ENCODE assay signal across 8 cellular contexts in the genomic region with DNA sequence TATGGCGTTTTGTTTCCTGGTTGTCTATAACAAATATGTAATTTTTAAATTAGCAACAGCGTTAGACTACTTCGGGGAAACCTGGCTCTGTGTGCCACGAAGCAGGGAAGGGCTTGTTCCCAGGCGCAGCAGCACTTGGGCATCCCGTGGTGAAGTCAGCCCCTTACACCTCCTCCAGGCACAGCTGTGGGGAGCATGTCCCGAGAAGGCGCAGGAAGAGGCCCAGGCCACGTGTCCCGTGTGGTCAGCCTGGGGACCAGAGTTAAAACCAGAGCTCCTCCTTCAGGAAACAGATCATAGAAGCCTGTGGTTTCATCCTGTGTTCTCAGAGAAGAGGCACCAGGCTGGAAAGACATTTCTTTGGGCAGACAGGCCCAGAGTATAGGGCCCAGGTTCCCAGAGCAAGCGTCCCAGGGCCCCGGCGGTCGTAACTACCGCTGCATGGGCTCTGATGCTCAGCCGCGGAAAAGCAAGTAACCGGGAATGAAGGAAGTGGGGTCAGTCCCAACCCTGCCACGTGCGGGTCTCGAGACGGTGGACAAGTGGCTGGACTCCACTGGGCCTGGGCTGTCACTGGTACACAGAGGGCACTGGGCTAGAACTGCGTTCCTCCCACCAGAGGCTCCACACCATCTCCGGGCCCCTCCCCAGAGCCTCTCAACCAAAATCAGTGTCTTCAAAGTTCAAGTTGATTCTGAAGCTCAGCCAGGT. TPM values are rescaled to one million over a fixed set of nuclear protein-coding genes. Genes with fewer than 3 reads are reported as not detected.
A peak's percentile ranks its signal among the peaks of the same experiment; 100 is the strongest.
DNase-seq lines count a peak whose midpoint lies in the region; ATAC-seq, FAIRE-seq and TF ChIP-seq lines count a peak whose summit lies in the region.

No MANE protein-coding gene starts in this region.

- ATAC-seq in A549 (peak; percentile 62 to 71), GM19043 (IDR thresholded peaks at IDR 0.05; ENCODE audit: low read depth, unreplicated experiment) (peak; percentile 54), GM12878 (peak; percentile 67), HG03139 (IDR thresholded peaks at IDR 0.05; ENCODE audit: unreplicated experiment) (no peak), HG02852 (IDR thresholded peaks at IDR 0.05; ENCODE audit: unreplicated experiment) (no peak)

- H3K4me3 Mint-ChIP-seq in type B pancreatic cell: no peak overlapping the region

- H3K4me1 Mint-ChIP-seq in type B pancreatic cell (ENCODE audit: unreplicated experiment): peaks cover 7% of the 10 kb centered on the region

- TF ChIP-seq RAD21 in A549 (conservative IDR thresholded peaks at IDR 0.05 in 1 of 2, IDR thresholded peaks at IDR 0.05 in 1 of 2) (0 out of 5 replicates have a peak, but pooled peaks of 1 of the 2 experiments have one; percentile 13), GM12878 (IDR thresholded peaks at IDR 0.05; ENCODE audit: insufficient read depth, low read depth, low read length) (0 out of 2 replicates have a peak, but pooled peaks have one; percentile 24)

- intact Hi-C loops in GM12878 (cut with micrococcal nuclease; ENCODE audit: unreplicated experiment): no loop called here

- FAIRE-seq in A549 (lab: Jason Lieb, UNC) (no peak), GM12878 (lab: Jason Lieb, UNC) (peak; percentile 56)

- RAD21 ChIA-PET in GM12878 (lab: Charles Lee; ENCODE audit: unreplicated experiment): interaction anchor here (0.7 to 3.5 kb wide), 6 partner anchors 10 to 743 kb away, joined by 3 to 20 read pairs (median 4); no protein-coding TSS in a partner anchor

- in situ Hi-C loops in GM12878 (cut with MboI): loop anchor here (5.0 kb wide), 1 partner anchor 98 kb away; no protein-coding TSS in a partner anchor

- BruUV-seq in GM12878 (replicated peaks; lab: Mats Ljungman, UMichigan): no TSS peak

- no peak overlapping the region; the same call in 1 of the 2 replicates for H2AFZ ChIP-seq in GM12878 (ENCODE audit: control insufficient read depth, low read depth, low read length)

- no peaks in the 10 kb centered on the region for H3K79me2 ChIP-seq in GM12878 (ENCODE audit: control insufficient read depth, insufficient read depth, low read length)

- no peaks in the 10 kb centered on the region for H3K27me3 ChIP-seq in GM12878 (replicated peaks in 1 of 2; ENCODE audit: control insufficient read depth in 2 of 2, insufficient read depth in 2 of 2, low read length in 1 of 2)

- H3K27ac ChIP-seq in A549: peak overlapping the region; percentile 52 to 82
- H3K27ac ChIP-seq in GM12878 (ENCODE audit: control insufficient read depth, insufficient read depth): peak overlapping the region; percentile 67

- H3K27ac Mint-ChIP-seq in type B pancreatic cell: peak overlapping the region; percentile 87

- no peaks in the 10 kb centered on the region for H4K20me1 ChIP-seq in GM12878 (ENCODE audit: control insufficient read depth, insufficient read depth)

- TF ChIP-seq CTCF in A549 (IDR thresholded peaks at IDR 0.05) (no peak), GM12878 (IDR thresholded peaks at IDR 0.05 in 2 of 3, conservative IDR thresholded peaks at IDR 0.05 in 1 of 3; ENCODE audit: control insufficient read depth in 2 of 3, extremely low read depth in 1 of 3, insufficient read depth in 1 of 3, low read depth in 3 of 3, low read length in 3 of 3) (peak in 2 of 3 experiments; percentile 12 to 54; a peak in 2 of 6 replicates), type B pancreatic cell (conservative IDR thresholded peaks at IDR 0.05) (no peak)

- H3K4me1 ChIP-seq in A549 (peaks cover 15% of the 10 kb centered on the region), GM12878 (ENCODE audit: control insufficient read depth, insufficient read depth, low read length) (peaks cover 33% of the 10 kb centered on the region)

- POLR2A ChIA-PET in A549 (lab: Yijun Ruan, JAX) (interaction anchor here (0.7 to 1.6 kb wide), 3 partner anchors 12 to 61 kb away, joined by 3 to 7 read pairs (median 3); no protein-coding TSS in a partner anchor), GM12878 (lab: Charles Lee) (interaction anchor here (0.5 to 1.7 kb wide), 7 partner anchors 10 to 211 kb away, joined by 3 to 12 read pairs (median 4); no protein-coding TSS in a partner anchor)

- H3K27me3 Mint-ChIP-seq in type B pancreatic cell: no peaks in the 10 kb centered on the region

- 54% methylated on average over 19 of the region's 24 CpGs for WGBS in A549 (ENCODE audit: missing lambda C conversion rate)
- 44% methylated on average over 24 of the region's 24 CpGs for WGBS in GM12878 (ENCODE audit: insufficient coverage, insufficient replicate concordance, low lambda C conversion rate, missing lambda C conversion rate)

- SMC1A ChIA-PET in GM12878 (lab: Charles Lee; ENCODE audit: uncharacterized antibody, unreplicated experiment): interaction anchor here (0.8 to 3.5 kb wide), 12 partner anchors 9 to 98 kb away, joined by 3 to 27 read pairs (median 5); no protein-coding TSS in a partner anchor

- TF ChIP-seq EP300 in A549 (IDR thresholded peaks at IDR 0.05) (no peak), GM12878 (IDR thresholded peaks at IDR 0.05; ENCODE audit: borderline replicate concordance in 1 of 2, control insufficient read depth in 1 of 2, low read depth in 2 of 2, low read length in 2 of 2) (0 out of 4 replicates have a peak, but pooled peaks of 1 of the 2 experiments have one; percentile 13)

- H3K9me3 ChIP-seq in A549 (no peaks in the 10 kb centered on the region), GM12878 (replicated peaks; ENCODE audit: control insufficient read depth, insufficient read depth, low read length) (no peaks in the 10 kb centered on the region; the same call in 2 of the 3 replicates)

- peak overlapping the region; percentile 56 for H3K9ac ChIP-seq in GM12878 (ENCODE audit: control insufficient read depth, insufficient read depth, low read length)

- no peak overlapping the region for H3K4me3 ChIP-seq in A549
- H3K4me3 ChIP-seq in GM12878: peak overlapping the region; percentile 50; the same call in 1 of the 2 replicates

- CTCF ChIA-PET in A549 (lab: Yijun Ruan, JAX): interaction anchor here (0.6 to 2.8 kb wide), 15 partner anchors 11 to 1348 kb away, joined by 3 to 32 read pairs (median 3); no protein-coding TSS in a partner anchor
- CTCF ChIA-PET in GM12878 (lab: Yijun Ruan, JAX): interaction anchor here (0.9 to 2.7 kb wide), 9 partner anchors 12 to 99 kb away, joined by 3 to 21 read pairs (median 4); no protein-coding TSS in a partner anchor

- no peaks in the 10 kb centered on the region for H3K9me3 Mint-ChIP-seq in type B pancreatic cell

- peaks cover 3 to 13% of the 10 kb centered on the region in 2 experiments; a peak in 3 of 4 replicates for H3K36me3 ChIP-seq in GM12878 (ENCODE audit: control insufficient read depth in 2 of 2, insufficient read depth in 2 of 2, low read length in 1 of 2)

- no peak for TF ChIP-seq POLR2A in A549 (IDR thresholded peaks at IDR 0.05; ENCODE audit: low read length)
- TF ChIP-seq POLR2A in GM12878 (IDR thresholded peaks at IDR 0.05; ENCODE audit: low read depth, low read length): peak; percentile 44; the same call in 1 of the 2 replicates

- DNase-seq in A549 (ENCODE audit: low read depth in 1 of 2, low spot score in 1 of 2) (peak; percentile 66 to 71), MV-4-11 (lab: John Stamatoyannopoulos, UW) (peak; percentile 93), GM12878 (ENCODE audit: low read depth, low spot score) (peak; percentile 48), left kidney (ENCODE audit: low read depth, low spot score) (peak; percentile 29), type B pancreatic cell (ENCODE audit: extremely low spot score, unreplicated experiment) (no peak)

- H3K4me2 ChIP-seq in A549 (peak overlapping the region; percentile 45), GM12878 (ENCODE audit: control insufficient read depth, insufficient read depth) (peak overlapping the region; percentile 87)

- H3K36me3 Mint-ChIP-seq in type B pancreatic cell: peaks cover 3% of the 10 kb centered on the region

RNA-seq across cellular contexts. Expression of a gene that starts 7.1 kb away (rescaled TPM):
- 32.9 and 38.3 TPM in 2 replicates for polyA plus RNA-seq in A549 (2011; rRNA removed)
- 119 and 138 TPM in 2 replicates for polyA plus RNA-seq in A549 (2012; cell fraction: cytosol; rRNA removed)
- 78.7 TPM in 2 replicates for polyA plus RNA-seq in A549 (2012; cell fraction: nucleus; rRNA removed)
- polyA plus RNA-seq in A549 (2017; fragmentation: RNase III; extraction: RNeasy Plus Mini Kit Qiagen cat#74134 plus additional on column Dnase treatment): 92.3 to 95.4 TPM (median 92.9 TPM) in 3 replicates
- polyA minus RNA-seq in A549 (2011; rRNA and poly(A)+ RNA removed): 22.9 and 34.6 TPM in 2 replicates
- 4.4 and 5.3 TPM in 2 replicates for total RNA-seq in GM12878 (2013; cell fraction: nucleolus; rRNA removed)
- 71.4 and 81.6 TPM in 2 replicates for total RNA-seq in GM12878 (2014; rRNA removed)
- total RNA-seq in GM12878 (2014; rRNA removed; fragmentation: Illumina TruSeq; extraction: Trizol): 56.4 and 58.1 TPM in 2 replicates
- 62.1 TPM in 2 replicates for total RNA-seq in GM12878 (2021)
- 44.4 TPM for polyA plus RNA-seq in GM12878 (2011; ENCODE audit: low read depth)
- 24.1 and 40.2 TPM in 2 replicates for polyA plus RNA-seq in GM12878 (2011; rRNA removed)
- polyA plus RNA-seq in GM12878 (2011; cell fraction: cytosol; rRNA removed): 61.4 and 74.1 TPM in 2 replicates
- polyA plus RNA-seq in GM12878 (2011; cell fraction: nucleus; rRNA removed): 36.5 and 38.9 TPM in 2 replicates
- polyA plus RNA-seq in GM12878 (2012): 51.4 and 59.5 TPM in 2 replicates
- 7.7 and 36.7 TPM in 2 replicates for polyA plus RNA-seq in GM12878 (2014; fragmentation: Illumina TruSeq; extraction: Trizol)
- polyA plus RNA-seq in GM12878 (2014; fragmentation: Nextera tagmentation; extraction: Ambion mirVana): 10 to 100 TPM in 1 of 2 experiments, 1 to 10 TPM in 1; 7.7 to 23.3 TPM
- 77.5 and 87.5 TPM in 2 replicates for polyA plus RNA-seq in GM12878 (2014; rRNA removed)
- 100 to 1,000 TPM; 115 to 122 TPM for polyA plus RNA-seq in GM12878 (2016; fragmentation: Nextera tagmentation; extraction: Ambion mirVana)
- 18.9 and 42.0 TPM in 2 replicates for polyA minus RNA-seq in GM12878 (2011; rRNA and poly(A)+ RNA removed)
- 14.9 and 15.0 TPM in 2 replicates for polyA minus RNA-seq in GM12878 (2011; cell fraction: cytosol; rRNA and poly(A)+ RNA removed)
- polyA minus RNA-seq in GM12878 (2011; cell fraction: nucleus; rRNA and poly(A)+ RNA removed): 7.5 and 9.6 TPM in 2 replicates
- total RNA-seq in type B pancreatic cell (ENCODE audit: low replicate concordance): 25.1 and 32.2 TPM in 2 replicates

RNA-seq across cellular contexts. Expression of a gene that starts 7.1 kb away (rescaled TPM):
- polyA plus RNA-seq in A549 (2011; rRNA removed) (30.6 and 35.6 TPM in 2 replicates), A549 (2017; fragmentation: RNase III; extraction: RNeasy Plus Mini Kit Qiagen cat#74134 plus additional on column Dnase treatment) (41.3 to 47.0 TPM (median 44.0 TPM) in 3 replicates), GM12878 (2011; rRNA removed) (34.8 and 43.2 TPM in 2 replicates), GM12878 (2014; fragmentation: Illumina TruSeq; extraction: Trizol) (75.6 and 79.8 TPM in 2 replicates), GM12878 (2014; fragmentation: Nextera tagmentation; extraction: Ambion mirVana) (10 to 100 TPM; 91.4 to 92.9 TPM), GM12878 (2014; rRNA removed) (58.9 and 59.2 TPM in 2 replicates), GM12878 (2016; fragmentation: Nextera tagmentation; extraction: Ambion mirVana) (100 to 1,000 TPM; 125 to 128 TPM)
- polyA plus RNA-seq in A549 (2012; cell fraction: cytosol; rRNA removed): 26.6 and 30.3 TPM in 2 replicates
- 13.3 and 14.7 TPM in 2 replicates for polyA plus RNA-seq in A549 (2012; cell fraction: nucleus; rRNA removed)
- 13.8 and 20.1 TPM in 2 replicates for polyA minus RNA-seq in A549 (2011; rRNA and poly(A)+ RNA removed)
- total RNA-seq in GM12878 (2013; cell fraction: nucleolus; rRNA removed): 17.7 and 17.9 TPM in 2 replicates
- total RNA-seq in GM12878 (2014; rRNA removed) (57.1 and 61.7 TPM in 2 replicates), GM12878 (2014; rRNA removed; fragmentation: Illumina TruSeq; extraction: Trizol) (54.8 and 60.1 TPM in 2 replicates), GM12878 (2021) (61.2 and 62.9 TPM in 2 replicates), type B pancreatic cell (ENCODE audit: low replicate concordance) (29.3 and 35.3 TPM in 2 replicates)
- 25.8 TPM for polyA plus RNA-seq in GM12878 (2011; ENCODE audit: low read depth)
- polyA plus RNA-seq in GM12878 (2011; cell fraction: cytosol; rRNA removed): 36.7 and 39.9 TPM in 2 replicates
- polyA plus RNA-seq in GM12878 (2011; cell fraction: nucleus; rRNA removed): 16.7 and 20.8 TPM in 2 replicates
- 37.1 and 37.7 TPM in 2 replicates for polyA plus RNA-seq in GM12878 (2012)
- 29.7 and 30.7 TPM in 2 replicates for polyA minus RNA-seq in GM12878 (2011; rRNA and poly(A)+ RNA removed)
- 10.8 and 13.8 TPM in 2 replicates for polyA minus RNA-seq in GM12878 (2011; cell fraction: cytosol; rRNA and poly(A)+ RNA removed)
- 9.9 and 13.7 TPM in 2 replicates for polyA minus RNA-seq in GM12878 (2011; cell fraction: nucleus; rRNA and poly(A)+ RNA removed)

RNA-seq across cellular contexts. Expression of a gene that starts 16.4 kb away (rescaled TPM):
- polyA plus RNA-seq in A549 (2011; rRNA removed) (10.4 and 16.6 TPM in 2 replicates), A549 (2017; fragmentation: RNase III; extraction: RNeasy Plus Mini Kit Qiagen cat#74134 plus additional on column Dnase treatment) (12.6 to 14.9 TPM (median 13.6 TPM) in 3 replicates), GM12878 (2011; rRNA removed) (18.6 and 33.4 TPM in 2 replicates), GM12878 (2014; fragmentation: Illumina TruSeq; extraction: Trizol) (2.4 and 8.1 TPM in 2 replicates), GM12878 (2014; fragmentation: Nextera tagmentation; extraction: Ambion mirVana) (1 to 10 TPM; 2.2 to 5.1 TPM), GM12878 (2014; rRNA removed) (43.2 and 63.4 TPM in 2 replicates), GM12878 (2016; fragmentation: Nextera tagmentation; extraction: Ambion mirVana) (10 to 100 TPM; 73.1 to 76.8 TPM)
- 24.1 and 27.9 TPM in 2 replicates for polyA plus RNA-seq in A549 (2012; cell fraction: cytosol; rRNA removed)
- polyA plus RNA-seq in A549 (2012; cell fraction: nucleus; rRNA removed): 45.5 and 56.8 TPM in 2 replicates
- polyA minus RNA-seq in A549 (2011; rRNA and poly(A)+ RNA removed): 15.3 and 24.3 TPM in 2 replicates
- 141 TPM in 2 replicates for total RNA-seq in GM12878 (2013; cell fraction: nucleolus; rRNA removed)
- total RNA-seq in GM12878 (2014; rRNA removed) (70.5 and 75.7 TPM in 2 replicates), GM12878 (2014; rRNA removed; fragmentation: Illumina TruSeq; extraction: Trizol) (17.1 and 18.7 TPM in 2 replicates), GM12878 (2021) (56.5 and 56.6 TPM in 2 replicates), type B pancreatic cell (ENCODE audit: low replicate concordance) (32.0 and 40.7 TPM in 2 replicates)
- 20.3 TPM for polyA plus RNA-seq in GM12878 (2011; ENCODE audit: low read depth)
- 63.4 and 81.7 TPM in 2 replicates for polyA plus RNA-seq in GM12878 (2011; cell fraction: cytosol; rRNA removed)
- 48.8 and 57.0 TPM in 2 replicates for polyA plus RNA-seq in GM12878 (2011; cell fraction: nucleus; rRNA removed)
- polyA plus RNA-seq in GM12878 (2012): 37.9 and 62.7 TPM in 2 replicates
- 26.5 and 49.2 TPM in 2 replicates for polyA minus RNA-seq in GM12878 (2011; rRNA and poly(A)+ RNA removed)
- polyA minus RNA-seq in GM12878 (2011; cell fraction: cytosol; rRNA and poly(A)+ RNA removed): 29.7 and 31.5 TPM in 2 replicates
- 23.5 and 35.1 TPM in 2 replicates for polyA minus RNA-seq in GM12878 (2011; cell fraction: nucleus; rRNA and poly(A)+ RNA removed)

Comparison
In these comparisons a context has a peak if more than half of its experiments do, and no peak if none do; other contexts are left out.
1. ATAC-seq: peak in A549 (2 of 2), GM19043 (single experiment) and GM12878 (single experiment); none in HG03139 (single experiment) and HG02852 (single experiment).
2. CTCF ChIP-seq: peak in GM12878 (2 of 3); none in A549 (single experiment) and type B pancreatic cell (single experiment).